26 cellular contexts compared by ENCODE assay signal in genomic region chr2:139018252-139018651, GRCh38.
"Had no signal": no experiment of that assay in that cellular context is flagged by ENCODE, and none has a peak within 500 bp of the region (broad histone marks: within the 10 kb centered on the region; RNA-seq: fewer than 3 reads in every experiment).

No MANE protein-coding gene starts in this region.

- H3K9me3 ChIP-seq: ovary, right lobe of liver, thoracic aorta, thyroid gland, uterus had no signal

- H3K4me1 ChIP-seq: parathyroid adenoma, psoas muscle, right lobe of liver, spleen, stomach, thyroid gland, tibial nerve, upper lobe of left lung, uterus had no signal

- H3K27ac ChIP-seq: ovary, parathyroid adenoma, psoas muscle, right lobe of liver, skin epidermis, spleen, stomach, thoracic aorta, thyroid gland, tibial nerve, upper lobe of left lung, uterus had no signal

- H3K4me3 ChIP-seq: ovary, psoas muscle, right lobe of liver, skin epidermis, smooth muscle cell, spleen, stomach, thoracic aorta, thyroid gland, tibial nerve, upper lobe of left lung, uterus had no signal

- ATAC-seq: naive thymus-derived CD8-positive, alpha-beta T cell; natural killer cell treated with Interleukin-12 subunit alpha and Interleukin-12 subunit beta and Interleukin-15 and Interleukin-18, amount 100 ng/mL, for 72 hours; psoas muscle; stimulated activated naive B cell treated with anti-CD40 and anti-IgM and Interleukin-4, amounts not matched to agents 10 μg/mL and 1 μg/mL and 100 μg/mL, for 72 hours had no signal

- H3K9ac ChIP-seq: parathyroid adenoma had no signal

- H3K27me3 ChIP-seq: ovary, right lobe of liver, spleen, stomach, thyroid gland, tibial nerve, upper lobe of left lung, uterus had no signal

- DNase-seq: naive B cell; naive thymus-derived CD8-positive, alpha-beta T cell; nephron progenitor cell; occipital lobe; ovary; psoas muscle; right lobe of liver; spleen; stimulated activated CD4-positive, alpha-beta T cell treated with anti-CD3 and anti-CD28 coated beads, Interleukin-12 subunit alpha, Interleukin-12 subunit beta, amount 100 ng/mL, for 4 hours; stimulated activated CD4-positive, alpha-beta T cell treated with anti-CD3 and anti-CD28 coated beads, Interleukin-1b, Interleukin-23, amount 100 ng/mL, for 48 hours; stimulated activated CD4-positive, alpha-beta T cell treated with anti-CD3 and anti-CD28 coated beads, Interleukin-4, amount 100 ng/mL, for 1 hour; stimulated activated CD4-positive, alpha-beta T cell treated with anti-CD3 and anti-CD28 coated beads, Interleukin-4, amount 100 ng/mL, for 4 hours; stimulated activated CD8-positive, alpha-beta memory T cell treated with anti-CD3 and anti-CD28 coated beads, Interleukin-4, amount 100 ng/mL, for 48 hours; stimulated activated naive B cell treated with anti-CD40 and anti-IgM and Interleukin-4, amounts not matched to agents 10 μg/mL and 1 μg/mL and 100 μg/mL, for 72 hours; stimulated activated naive CD4-positive, alpha-beta T cell treated with Interleukin-2 at 50 U/mL for 16 hours; stomach; thyroid gland; trophoblast cell; uterus had no signal

- H3K36me3 ChIP-seq: ovary, right lobe of liver, spleen, stomach, thoracic aorta, thyroid gland, tibial nerve, upper lobe of left lung, uterus had no signal
